1 cellular context compared by ENCODE assay signal in the genomic region with DNA sequence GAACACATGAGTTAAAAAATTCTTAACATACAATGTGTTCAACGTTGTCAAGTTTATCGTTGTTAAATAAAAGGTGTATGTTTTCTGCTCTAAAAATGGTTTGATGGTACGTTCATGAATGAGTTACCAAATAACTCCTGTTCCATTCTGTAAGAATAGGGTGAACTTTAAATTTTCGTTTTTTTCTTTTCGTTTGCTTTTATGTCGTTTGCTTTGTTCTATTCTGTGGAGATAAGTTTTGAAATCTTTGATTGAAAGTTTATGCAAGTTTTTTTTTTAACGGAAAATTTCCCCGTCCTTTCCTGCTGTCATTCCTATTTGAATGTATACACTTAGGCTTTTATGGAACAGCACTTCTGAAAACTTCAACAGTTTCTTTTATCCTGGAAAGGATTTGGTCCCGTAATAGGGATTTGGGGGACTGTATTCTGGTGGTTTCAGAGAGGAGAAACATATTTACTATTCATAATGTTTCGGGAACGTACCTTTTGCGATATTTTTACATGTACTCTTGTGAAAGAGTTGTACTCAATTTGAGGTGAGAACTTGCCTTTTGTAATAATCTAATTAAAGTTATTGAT.
TF ChIP-seq lines count a peak whose summit lies in the region.

No MANE protein-coding gene starts in this region.

TF ChIP-seq in HepG2, 621 proteins besides CTCF, POLR2A, EP300 and RAD21 (continued from another document):
- TF ChIP-seq, protein P1, sequence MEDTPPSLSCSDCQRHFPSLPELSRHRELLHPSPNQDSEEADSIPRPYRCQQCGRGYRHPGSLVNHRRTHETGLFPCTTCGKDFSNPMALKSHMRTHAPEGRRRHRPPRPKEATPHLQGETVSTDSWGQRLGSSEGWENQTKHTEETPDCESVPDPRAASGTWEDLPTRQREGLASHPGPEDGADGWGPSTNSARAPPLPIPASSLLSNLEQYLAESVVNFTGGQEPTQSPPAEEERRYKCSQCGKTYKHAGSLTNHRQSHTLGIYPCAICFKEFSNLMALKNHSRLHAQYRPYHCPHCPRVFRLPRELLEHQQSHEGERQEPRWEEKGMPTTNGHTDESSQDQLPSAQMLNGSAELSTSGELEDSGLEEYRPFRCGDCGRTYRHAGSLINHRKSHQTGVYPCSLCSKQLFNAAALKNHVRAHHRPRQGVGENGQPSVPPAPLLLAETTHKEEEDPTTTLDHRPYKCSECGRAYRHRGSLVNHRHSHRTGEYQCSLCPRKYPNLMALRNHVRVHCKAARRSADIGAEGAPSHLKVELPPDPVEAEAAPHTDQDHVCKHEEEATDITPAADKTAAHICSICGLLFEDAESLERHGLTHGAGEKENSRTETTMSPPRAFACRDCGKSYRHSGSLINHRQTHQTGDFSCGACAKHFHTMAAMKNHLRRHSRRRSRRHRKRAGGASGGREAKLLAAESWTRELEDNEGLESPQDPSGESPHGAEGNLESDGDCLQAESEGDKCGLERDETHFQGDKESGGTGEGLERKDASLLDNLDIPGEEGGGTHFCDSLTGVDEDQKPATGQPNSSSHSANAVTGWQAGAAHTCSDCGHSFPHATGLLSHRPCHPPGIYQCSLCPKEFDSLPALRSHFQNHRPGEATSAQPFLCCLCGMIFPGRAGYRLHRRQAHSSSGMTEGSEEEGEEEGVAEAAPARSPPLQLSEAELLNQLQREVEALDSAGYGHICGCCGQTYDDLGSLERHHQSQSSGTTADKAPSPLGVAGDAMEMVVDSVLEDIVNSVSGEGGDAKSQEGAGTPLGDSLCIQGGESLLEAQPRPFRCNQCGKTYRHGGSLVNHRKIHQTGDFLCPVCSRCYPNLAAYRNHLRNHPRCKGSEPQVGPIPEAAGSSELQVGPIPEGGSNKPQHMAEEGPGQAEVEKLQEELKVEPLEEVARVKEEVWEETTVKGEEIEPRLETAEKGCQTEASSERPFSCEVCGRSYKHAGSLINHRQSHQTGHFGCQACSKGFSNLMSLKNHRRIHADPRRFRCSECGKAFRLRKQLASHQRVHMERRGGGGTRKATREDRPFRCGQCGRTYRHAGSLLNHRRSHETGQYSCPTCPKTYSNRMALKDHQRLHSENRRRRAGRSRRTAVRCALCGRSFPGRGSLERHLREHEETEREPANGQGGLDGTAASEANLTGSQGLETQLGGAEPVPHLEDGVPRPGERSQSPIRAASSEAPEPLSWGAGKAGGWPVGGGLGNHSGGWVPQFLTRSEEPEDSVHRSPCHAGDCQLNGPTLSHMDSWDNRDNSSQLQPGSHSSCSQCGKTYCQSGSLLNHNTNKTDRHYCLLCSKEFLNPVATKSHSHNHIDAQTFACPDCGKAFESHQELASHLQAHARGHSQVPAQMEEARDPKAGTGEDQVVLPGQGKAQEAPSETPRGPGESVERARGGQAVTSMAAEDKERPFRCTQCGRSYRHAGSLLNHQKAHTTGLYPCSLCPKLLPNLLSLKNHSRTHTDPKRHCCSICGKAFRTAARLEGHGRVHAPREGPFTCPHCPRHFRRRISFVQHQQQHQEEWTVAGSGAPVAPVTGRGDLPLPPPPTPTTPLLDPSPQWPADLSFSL (CRISPR knock-in tag; IDR thresholded peaks at IDR 0.05), result no peak
- TF ChIP-seq GATA4 (IDR thresholded peaks at IDR 0.05; ENCODE audit: borderline replicate concordance, low read depth) (no peak), RXRA (CRISPR knock-in tag; IDR thresholded peaks at IDR 0.05) (no peak), GTF3A (CRISPR knock-in tag; conservative IDR thresholded peaks at IDR 0.05) (no peak)
